1 cellular context compared by ENCODE assay signal in genomic region chr4:40912455-40913055, GRCh38.
TF ChIP-seq lines count a peak whose summit lies in the region.

No MANE protein-coding gene starts in this region.

TF ChIP-seq in IMR-90, 13 proteins besides CTCF, POLR2A, EP300 and RAD21:
- peak; percentile 59 for TF ChIP-seq CEBPB (IDR thresholded peaks at IDR 0.05; ENCODE audit: low read depth, low read length)
- no peak for TF ChIP-seq USF2 (IDR thresholded peaks at IDR 0.05; ENCODE audit: low read depth, low read length)
TF ChIP-seq in IMR-90: peak in this region for 1.
